In genomic region chr19:11199517-11199916, GRCh38 we compare ENCODE assay signal across 25 cellular contexts. TPM values are rescaled to one million over a fixed set of nuclear protein-coding genes. Genes with fewer than 3 reads are reported as not detected.
DNase-seq lines count a peak whose midpoint lies in the region; ATAC-seq and TF ChIP-seq lines count a peak whose summit lies in the region.
"Had no signal": no experiment of that assay in that cellular context is flagged by ENCODE, and none has a peak within 500 bp of the region (broad histone marks: within the 10 kb centered on the region; RNA-seq: fewer than 3 reads in every experiment).

No MANE protein-coding gene starts in this region.

- no peak overlapping the region for H3K4me3 Mint-ChIP-seq in activated CD4-positive, alpha-beta memory T cell treated with anti-CD3 and anti-CD28 coated beads for 36 hours
- H3K4me3 Mint-ChIP-seq: activated CD8-positive, alpha-beta memory T cell treated with anti-CD3 and anti-CD28 coated beads, Interleukin-2, amount 10 ng/mL, durations not matched to agents 7 days and 5 days; activated naive CD8-positive, alpha-beta T cell treated with anti-CD3 and anti-CD28 coated beads, Interleukin-2, amount 10 ng/mL, durations not matched to agents 7 days and 5 days; activated T-helper 17 cell treated with anti-CD3 and anti-CD28 coated beads, Interleukin-2, amount 50 U/mL, for 72 hours had no signal

- intact Hi-C loops in left ventricle myocardium inferior (cut with micrococcal nuclease) (no loop called here), left ventricle myocardium superior (cut with micrococcal nuclease) (no loop called here), ascending aorta (cut with DNase I) (no loop called here), uterus (cut with DNase I; ENCODE audit: low total_unique reads) (loop anchor here (5.0 kb wide), 1 partner anchor 37 kb away; no protein-coding TSS in a partner anchor), colonic mucosa (cut with DNase I) (no loop called here)
- intact Hi-C loops in activated CD4-positive, alpha-beta memory T cell treated with anti-CD3 and anti-CD28 coated beads for 36 hours (cut with micrococcal nuclease): loop anchor here (5.0 kb wide), 1 partner anchor 42 kb away; the partner anchor contains the start of gene SPC24

- H3K36me3 Mint-ChIP-seq in activated CD4-positive, alpha-beta memory T cell treated with anti-CD3 and anti-CD28 coated beads for 36 hours: no peaks in the 10 kb centered on the region
- H3K36me3 Mint-ChIP-seq: activated CD8-positive, alpha-beta memory T cell treated with anti-CD3 and anti-CD28 coated beads, Interleukin-2, amount 10 ng/mL, durations not matched to agents 7 days and 5 days; activated naive CD8-positive, alpha-beta T cell treated with anti-CD3 and anti-CD28 coated beads, Interleukin-2, amount 10 ng/mL, durations not matched to agents 7 days and 5 days; CD4-positive, CD25-positive, alpha-beta regulatory T cell had no signal

- H3K27me3 ChIP-seq in left ventricle myocardium inferior (ENCODE audit: low read depth): no peaks in the 10 kb centered on the region
- no peaks in the 10 kb centered on the region for H3K27me3 ChIP-seq in ascending aorta
- H3K27me3 ChIP-seq in neuronal stem cell (ENCODE audit: control insufficient read depth in 3 of 3, insufficient read depth in 3 of 3, low read depth in 1 of 3, low read length in 3 of 3): no peaks in the 10 kb centered on the region
- no peaks in the 10 kb centered on the region for H3K27me3 ChIP-seq in uterus
- H3K27me3 ChIP-seq in colonic mucosa: no peaks in the 10 kb centered on the region
- H3K27me3 ChIP-seq: foreskin keratinocyte, upper lobe of right lung had no signal

- no peak for TF ChIP-seq CTCF in left ventricle myocardium inferior (IDR thresholded peaks at IDR 0.05; ENCODE audit: borderline replicate concordance)
- TF ChIP-seq CTCF in ascending aorta (IDR thresholded peaks at IDR 0.05): no peak
- TF ChIP-seq CTCF in uterus (IDR thresholded peaks at IDR 0.05): no peak
- TF ChIP-seq CTCF in GM10248 (IDR thresholded peaks at IDR 0.05; ENCODE audit: control extremely low read depth, extremely low read depth, low read depth, missing control alignments): no peak
- TF ChIP-seq CTCF in colonic mucosa (IDR thresholded peaks at IDR 0.05): no peak

- no peak overlapping the region for H2AFZ ChIP-seq in neuronal stem cell (ENCODE audit: low read length)

- H3K4me2 ChIP-seq in neuronal stem cell (ENCODE audit: insufficient read depth, low read length, poor library complexity, severe bottlenecking): no peak overlapping the region
- H3K4me2 ChIP-seq: KMS-11 had no signal

- peak overlapping the region; percentile 0 for H2BK15ac ChIP-seq in neuronal stem cell (ENCODE audit: low read length)

- no peak overlapping the region for H2BK5ac ChIP-seq in neuronal stem cell (ENCODE audit: low read length)

- TF ChIP-seq POLR2A in uterus (IDR thresholded peaks at IDR 0.05): no peak

- peak overlapping the region; percentile 61 for H2AK5ac ChIP-seq in neuronal stem cell (ENCODE audit: low read depth, low read length)

- H3K27me3 Mint-ChIP-seq in activated CD4-positive, alpha-beta memory T cell treated with anti-CD3 and anti-CD28 coated beads for 36 hours: peaks cover 16% of the 10 kb centered on the region

- CTCF ChIA-PET in GM10248 (lab: Yijun Ruan, JAX): no interaction called here
- CTCF ChIA-PET in activated CD4-positive, alpha-beta memory T cell treated with anti-CD3 and anti-CD28 coated beads for 36 hours (lab: Charles Lee): no interaction called here

- no peak overlapping the region for H3K4ac ChIP-seq in neuronal stem cell (ENCODE audit: low read length)

- no peak overlapping the region for H3K23ac ChIP-seq in neuronal stem cell (ENCODE audit: low read depth, low read length, poor library complexity)

- H3K9ac ChIP-seq in neuronal stem cell (ENCODE audit: low read depth, low read length, poor library complexity): no peak overlapping the region
- H3K9ac ChIP-seq in colonic mucosa (ENCODE audit: low read depth in 2 of 2, low read length in 2 of 2): no peak overlapping the region
- H3K9ac ChIP-seq: KMS-11 had no signal

- no CpG with 5 or more reads among the region's 5 CpGs for WGBS in neuronal stem cell (ENCODE audit: extremely low coverage in 2 of 2, insufficient read length in 2 of 2, insufficient replicate concordance in 1 of 2), 2 donors

- H3K4me3 ChIP-seq in left ventricle myocardium inferior (no peak overlapping the region), ascending aorta (no peak overlapping the region), neuronal stem cell (ENCODE audit: low read length in 2 of 2) (no peak overlapping the region), uterus (no peak overlapping the region), colonic mucosa (no peak overlapping the region)
- H3K4me3 ChIP-seq: upper lobe of right lung had no signal

- H4K8ac ChIP-seq in neuronal stem cell (ENCODE audit: low read depth, low read length): no peak overlapping the region

- peak overlapping the region; percentile 87 for H2BK120ac ChIP-seq in neuronal stem cell (ENCODE audit: low read depth, low read length)

- H3K4me1 ChIP-seq in left ventricle myocardium inferior: peaks cover 75% of the 10 kb centered on the region
- peaks cover 14 to 27% of the 10 kb centered on the region in 2 donors for H3K4me1 ChIP-seq in ascending aorta
- peaks cover 4 to 7% of the 10 kb centered on the region in 2 donors for H3K4me1 ChIP-seq in neuronal stem cell (ENCODE audit: control insufficient read depth in 2 of 2, insufficient read depth in 1 of 2, low read depth in 1 of 2, low read length in 2 of 2)
- H3K4me1 ChIP-seq in uterus: peaks cover 3 to 9% of the 10 kb centered on the region in 2 donors
- no peaks in the 10 kb centered on the region for H3K4me1 ChIP-seq in colonic mucosa
- H3K4me1 ChIP-seq: foreskin keratinocyte had no signal

- H2BK12ac ChIP-seq in neuronal stem cell (ENCODE audit: low read length): no peak overlapping the region

- no peak overlapping the region for H3K18ac ChIP-seq in neuronal stem cell (ENCODE audit: low read length)

- no peak overlapping the region for H3K27ac Mint-ChIP-seq in activated CD4-positive, alpha-beta memory T cell treated with anti-CD3 and anti-CD28 coated beads for 36 hours
- H3K27ac Mint-ChIP-seq: activated CD8-positive, alpha-beta memory T cell treated with anti-CD3 and anti-CD28 coated beads, Interleukin-2, amount 10 ng/mL, durations not matched to agents 7 days and 5 days; activated naive CD8-positive, alpha-beta T cell treated with anti-CD3 and anti-CD28 coated beads, Interleukin-2, amount 10 ng/mL, durations not matched to agents 7 days and 5 days; activated T-helper 17 cell treated with anti-CD3 and anti-CD28 coated beads, Interleukin-2, amount 50 U/mL, for 72 hours; CD4-positive, CD25-positive, alpha-beta regulatory T cell had no signal

- no peak overlapping the region for H4K91ac ChIP-seq in neuronal stem cell (ENCODE audit: low read depth, low read length, poor library complexity)

- H3K79me1 ChIP-seq in neuronal stem cell (ENCODE audit: low read depth, low read length): no peaks in the 10 kb centered on the region

- H3K14ac ChIP-seq in neuronal stem cell (ENCODE audit: low read length): no peak overlapping the region

- peaks cover 8% of the 10 kb centered on the region for H3K4me1 Mint-ChIP-seq in activated CD4-positive, alpha-beta memory T cell treated with anti-CD3 and anti-CD28 coated beads for 36 hours (ENCODE audit: low read depth)
- H3K4me1 Mint-ChIP-seq: activated T-helper 17 cell treated with anti-CD3 and anti-CD28 coated beads, Interleukin-2, amount 50 U/mL, for 72 hours had no signal

- peak overlapping the region; percentile 95 for H3K27ac ChIP-seq in left ventricle myocardium inferior (replicated peaks)
- peak overlapping the region; percentile 60 to 89 for H3K27ac ChIP-seq in ascending aorta
- H3K27ac ChIP-seq in neuronal stem cell (replicated peaks; ENCODE audit: low read length): no peak overlapping the region
- H3K27ac ChIP-seq in uterus: peak overlapping the region; percentile 98 to 99
- H3K27ac ChIP-seq in colonic mucosa: no peak overlapping the region
- H3K27ac ChIP-seq: foreskin keratinocyte, KMS-11 had no signal

- peaks cover 33% of the 10 kb centered on the region for H3K36me3 ChIP-seq in left ventricle myocardium inferior
- peaks cover 0 to 7% of the 10 kb centered on the region in 2 donors for H3K36me3 ChIP-seq in ascending aorta
- peaks cover 0 to 51% of the 10 kb centered on the region in 2 donors for H3K36me3 ChIP-seq in neuronal stem cell (replicated peaks in 1 of 2; ENCODE audit: control insufficient read depth in 2 of 2, insufficient read depth in 2 of 2, low read length in 2 of 2)
- no peaks in the 10 kb centered on the region for H3K36me3 ChIP-seq in uterus
- no peaks in the 10 kb centered on the region for H3K36me3 ChIP-seq in colonic mucosa

- no peaks in the 10 kb centered on the region for H3K9me3 Mint-ChIP-seq in activated CD4-positive, alpha-beta memory T cell treated with anti-CD3 and anti-CD28 coated beads for 36 hours
- H3K9me3 Mint-ChIP-seq: activated naive CD8-positive, alpha-beta T cell treated with anti-CD3 and anti-CD28 coated beads, Interleukin-2, amount 10 ng/mL, durations not matched to agents 7 days and 5 days; activated T-helper 17 cell treated with anti-CD3 and anti-CD28 coated beads, Interleukin-2, amount 50 U/mL, for 72 hours; CD4-positive, CD25-positive, alpha-beta regulatory T cell had no signal

- DNase-seq in left ventricle myocardium inferior: no peak
- DNase-seq in left ventricle myocardium superior: no peak
- no peak for DNase-seq in ascending aorta (ENCODE audit: low spot score in 2 of 2)
- no peak for DNase-seq in neuronal stem cell (ENCODE audit: low spot score)
- no peak for DNase-seq in uterus
- DNase-seq in GM10248 (ENCODE audit: extremely low spot score): no peak
- no peak for DNase-seq in colonic mucosa
- DNase-seq in activated CD4-positive, alpha-beta memory T cell treated with anti-CD3 and anti-CD28 coated beads for 36 hours: no peak
- DNase-seq: ACHN; activated CD4-positive, alpha-beta T cell treated with anti-CD3 and anti-CD28 coated beads for 4 hours; activated CD8-positive, alpha-beta memory T cell treated with anti-CD3 and anti-CD28 coated beads, Interleukin-2, amount 10 ng/mL, durations not matched to agents 7 days and 5 days; activated naive CD8-positive, alpha-beta T cell treated with anti-CD3 and anti-CD28 coated beads, Interleukin-2, amount 10 ng/mL, durations not matched to agents 7 days and 5 days; CD4-positive, CD25-positive, alpha-beta regulatory T cell; cortex of kidney; foreskin keratinocyte; midbrain; NCI-H1092 treated with DMSO at 0.1 percent for 48 hours; NCI-H2081; NK-92 treated with Interleukin-12 subunit alpha and Interleukin-12 subunit beta, amount 100 ng/mL, for 24 hours; RPMI8226; upper lobe of right lung had no signal

- no peaks in the 10 kb centered on the region for H3K9me3 ChIP-seq in left ventricle myocardium inferior (replicated peaks)
- H3K9me3 ChIP-seq in ascending aorta: no peaks in the 10 kb centered on the region
- H3K9me3 ChIP-seq in neuronal stem cell (replicated peaks in 1 of 2; ENCODE audit: control insufficient read depth in 2 of 2, insufficient read depth in 1 of 2, low read depth in 1 of 2, low read length in 2 of 2): no peaks in the 10 kb centered on the region
- H3K9me3 ChIP-seq in uterus: no peaks in the 10 kb centered on the region
- no peaks in the 10 kb centered on the region for H3K9me3 ChIP-seq in colonic mucosa
- H3K9me3 ChIP-seq: upper lobe of right lung had no signal

- no peak for ATAC-seq in left ventricle myocardium superior
- ATAC-seq: activated CD8-positive, alpha-beta memory T cell treated with anti-CD3 and anti-CD28 coated beads, Interleukin-2, amount 10 ng/mL, durations not matched to agents 7 days and 5 days; activated T-helper 17 cell treated with anti-CD3 and anti-CD28 coated beads, Interleukin-2, amount 50 U/mL, for 72 hours; foreskin keratinocyte; upper lobe of right lung had no signal

- POLR2A ChIA-PET in GM10248 (lab: Yijun Ruan, JAX): no interaction called here
- POLR2A ChIA-PET in activated CD4-positive, alpha-beta memory T cell treated with anti-CD3 and anti-CD28 coated beads for 36 hours (lab: Charles Lee): no interaction called here

RNA-seq across cellular contexts. Expression of gene KANK2, which starts 2.2 kb away (rescaled TPM):
- total RNA-seq in left ventricle myocardium inferior (326 TPM), left ventricle myocardium superior (471 TPM), ascending aorta (572 TPM), uterus (100 to 1,000 TPM; 326 to 762 (median 535) TPM), colonic mucosa (10 to 100 TPM; 44.1 to 87.8 TPM)
- polyA plus RNA-seq in neuronal stem cell (2013, experiment 1 of 2): 19.8 TPM
- 19.2 TPM for polyA plus RNA-seq in neuronal stem cell (2013, experiment 2 of 2)
- total RNA-seq in activated CD4-positive, alpha-beta memory T cell treated with anti-CD3 and anti-CD28 coated beads for 36 hours: 1 to 10 TPM; 2.0 to 2.5 TPM

RNA-seq across cellular contexts. Expression of gene ANGPTL8, which starts 39.9 kb away (rescaled TPM):
- total RNA-seq in left ventricle myocardium inferior (not detected), left ventricle myocardium superior (not detected), ascending aorta (not detected), uterus (1 to 10 TPM in 1 of 4 donors, not detected in 3; 3.0 TPM), colonic mucosa (not detected)
- 0.43 TPM for polyA plus RNA-seq in neuronal stem cell (2013, experiment 1 of 2)
- not detected for polyA plus RNA-seq in neuronal stem cell (2013, experiment 2 of 2)
- total RNA-seq in activated CD4-positive, alpha-beta memory T cell treated with anti-CD3 and anti-CD28 coated beads for 36 hours: not detected
- total RNA-seq: activated CD8-positive, alpha-beta memory T cell treated with anti-CD3 and anti-CD28 coated beads, Interleukin-2, amount 10 ng/mL, durations not matched to agents 7 days and 5 days; activated naive CD8-positive, alpha-beta T cell treated with anti-CD3 and anti-CD28 coated beads, Interleukin-2, amount 10 ng/mL, durations not matched to agents 7 days and 5 days; activated T-helper 17 cell treated with anti-CD3 and anti-CD28 coated beads, Interleukin-2, amount 50 U/mL, for 72 hours; CD4-positive, CD25-positive, alpha-beta regulatory T cell; foreskin keratinocyte; kidney epithelial cell; NCI-H460; upper lobe of right lung had no signal
- polyA plus RNA-seq: CD4-positive, CD25-positive, alpha-beta regulatory T cell; foreskin keratinocyte had no signal

RNA-seq across cellular contexts. Expression of gene SPC24, which starts 43.9 kb away (rescaled TPM):
- total RNA-seq in left ventricle myocardium inferior (3.9 TPM), left ventricle myocardium superior (8.1 TPM), ascending aorta (1.1 TPM), uterus (10 to 100 TPM in 1 of 4 donors, 1 to 10 TPM in 3; 1.8 to 21.8 (median 2.6) TPM), colonic mucosa (10 to 100 TPM in 1 of 2 donors, 1 to 10 TPM in 1; 9.4 to 47.6 TPM)
- polyA plus RNA-seq in neuronal stem cell (2013, experiment 1 of 2): 21.3 TPM
- 22.7 TPM for polyA plus RNA-seq in neuronal stem cell (2013, experiment 2 of 2)
- total RNA-seq in activated CD4-positive, alpha-beta memory T cell treated with anti-CD3 and anti-CD28 coated beads for 36 hours: 10 to 100 TPM; 64.1 to 70.3 TPM

Comparison
In these comparisons a context has a peak if more than half of its experiments do, and no peak if none do; other contexts are left out.
1. H3K27ac ChIP-seq: peak in left ventricle myocardium inferior (single experiment), ascending aorta (2 of 2) and uterus (2 of 2); none in neuronal stem cell (single experiment) and colonic mucosa (single experiment).
2. RNA of gene KANK2, which starts 2.2 kb away (total RNA-seq): 326 to 762 TPM in uterus, 572 TPM in ascending aorta (single experiment), 471 TPM in left ventricle myocardium superior (single experiment), 326 TPM in left ventricle myocardium inferior (single experiment) and 44.1 to 87.8 TPM in colonic mucosa; 2.0 to 2.5 TPM in activated CD4-positive, alpha-beta memory T cell treated with anti-CD3 and anti-CD28 coated beads for 36 hours; every median in the first group is over 10 times any median in the second.
3. intact Hi-C loops: an anchor here in uterus (5.0 kb wide) and activated CD4-positive, alpha-beta memory T cell treated with anti-CD3 and anti-CD28 coated beads for 36 hours (5.0 kb wide); none called in left ventricle myocardium inferior, left ventricle myocardium superior, ascending aorta and colonic mucosa.